Comparison of ENCODE assay signal across 15 cellular contexts in the genomic region with DNA sequence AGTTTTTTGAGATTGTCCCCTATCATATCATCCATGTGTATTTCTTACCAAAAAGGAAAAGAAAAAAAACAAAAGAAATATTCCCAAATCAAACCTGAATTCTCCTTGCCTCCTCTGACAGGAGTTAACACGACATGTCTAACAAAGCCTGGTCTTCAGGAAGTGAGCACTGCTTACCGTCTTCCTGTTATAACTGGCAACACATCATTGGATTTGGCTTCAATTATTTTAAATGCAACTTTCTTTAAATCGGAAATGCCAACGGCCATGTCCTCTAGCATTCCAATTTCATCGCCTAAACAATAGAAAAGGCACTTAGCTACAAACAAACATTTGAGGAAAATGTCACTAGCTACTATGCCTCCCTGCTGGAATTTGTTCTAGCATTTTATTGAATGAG.
"Had no signal": no experiment of that assay in that cellular context is flagged by ENCODE, and none has a peak within 500 bp of the region (broad histone marks: within the 10 kb centered on the region; RNA-seq: fewer than 3 reads in every experiment).

No MANE protein-coding gene starts in this region.

- H3K36me3 ChIP-seq: brain microvascular endothelial cell, colonic mucosa, pancreas, sigmoid colon, thoracic aorta had no signal

- H3K27me3 Mint-ChIP-seq: central memory CD8-positive, alpha-beta T cell; stimulated activated naive B cell treated with anti-CD40 and anti-IgM and Interleukin-4, amounts not matched to agents 10 μg/mL and 1 μg/mL and 100 μg/mL, for 72 hours had no signal

- H3K4me1 Mint-ChIP-seq: natural killer cell; stimulated activated naive B cell treated with anti-CD40 and anti-IgM and Interleukin-4, amounts not matched to agents 10 μg/mL and 1 μg/mL and 100 μg/mL, for 72 hours had no signal

- DNase-seq: activated CD4-positive, alpha-beta T cell treated with anti-CD3 and anti-CD28 coated beads, Interleukin-2, amount 50 U/mL, for 48 hours; activated naive CD4-positive, alpha-beta T cell treated with anti-CD3 and anti-CD28 coated beads for 36 hours; activated T-cell treated with anti-CD3 and anti-CD28 coated beads for 4 hours; aorta; brain microvascular endothelial cell; colonic mucosa; left cardiac atrium; natural killer cell; pancreas; sigmoid colon; stimulated activated CD4-positive, alpha-beta T cell treated with anti-CD3 and anti-CD28 coated beads, Interleukin-4, amount 100 ng/mL, for 4 hours; stimulated activated naive B cell treated with anti-CD40 and anti-IgM and Interleukin-4, amounts not matched to agents 10 μg/mL and 1 μg/mL and 100 μg/mL, for 72 hours; T1000 had no signal

- H3K4me1 ChIP-seq: colonic mucosa, pancreas, sigmoid colon had no signal

- H3K9me3 Mint-ChIP-seq: activated naive CD4-positive, alpha-beta T cell treated with anti-CD3 and anti-CD28 coated beads for 36 hours; central memory CD8-positive, alpha-beta T cell; natural killer cell had no signal

- H3K27ac Mint-ChIP-seq: activated naive CD4-positive, alpha-beta T cell treated with anti-CD3 and anti-CD28 coated beads for 36 hours; natural killer cell; stimulated activated naive B cell treated with anti-CD40 and anti-IgM and Interleukin-4, amounts not matched to agents 10 μg/mL and 1 μg/mL and 100 μg/mL, for 72 hours had no signal

- ATAC-seq: left cardiac atrium; natural killer cell; pancreas; stimulated activated naive B cell treated with anti-CD40 and anti-IgM and Interleukin-4, amounts not matched to agents 10 μg/mL and 1 μg/mL and 100 μg/mL, for 72 hours had no signal

- H3K4me3 ChIP-seq: colonic mucosa, pancreas, sigmoid colon, thoracic aorta had no signal

- H3K4me3 Mint-ChIP-seq: activated naive CD4-positive, alpha-beta T cell treated with anti-CD3 and anti-CD28 coated beads for 36 hours; central memory CD8-positive, alpha-beta T cell; natural killer cell; stimulated activated naive B cell treated with anti-CD40 and anti-IgM and Interleukin-4, amounts not matched to agents 10 μg/mL and 1 μg/mL and 100 μg/mL, for 72 hours had no signal

- H3K36me3 Mint-ChIP-seq: natural killer cell; stimulated activated naive B cell treated with anti-CD40 and anti-IgM and Interleukin-4, amounts not matched to agents 10 μg/mL and 1 μg/mL and 100 μg/mL, for 72 hours had no signal

- H3K27me3 ChIP-seq: brain microvascular endothelial cell, colonic mucosa, pancreas, sigmoid colon had no signal

- H3K27ac ChIP-seq: brain microvascular endothelial cell, colonic mucosa, pancreas, sigmoid colon had no signal
